Comparison of ENCODE assay signal across 19 cellular contexts in the genomic region with DNA sequence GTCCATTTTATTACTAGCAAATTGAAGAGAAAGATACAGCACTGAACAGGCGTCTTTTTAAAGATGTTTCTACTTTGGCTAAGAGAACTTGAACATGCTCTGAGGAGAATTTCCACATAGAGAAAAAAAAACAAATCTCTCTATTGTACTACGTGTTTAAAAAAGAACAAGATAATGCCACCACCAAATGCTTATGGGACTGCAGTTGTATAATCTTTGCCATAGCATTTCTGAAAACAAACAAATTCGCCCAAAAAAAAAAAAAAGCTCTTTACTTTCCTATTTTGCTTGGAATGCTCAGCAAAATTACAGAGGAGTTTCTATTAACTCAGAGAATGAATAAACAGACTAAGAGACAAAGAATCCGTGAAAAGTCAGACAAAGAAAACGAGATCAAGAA.
DNase-seq lines count a peak whose midpoint lies in the region; ATAC-seq and TF ChIP-seq lines count a peak whose summit lies in the region.
"Had no signal": no experiment of that assay in that cellular context is flagged by ENCODE, and none has a peak within 500 bp of the region (broad histone marks: within the 10 kb centered on the region; RNA-seq: fewer than 3 reads in every experiment).

No MANE protein-coding gene starts in this region.

- TF ChIP-seq CTCF in fibroblast of pulmonary artery (IDR thresholded peaks at IDR 0.05; ENCODE audit: low read length, missing control alignments) (no peak), foreskin fibroblast (IDR thresholded peaks at IDR 0.05; ENCODE audit: low read depth, low read length) (no peak)

- DNase-seq in AG08395 (ENCODE audit: low spot score): peak; percentile 8
- peak; percentile 45 for DNase-seq in GM04503 (ENCODE audit: low read depth)
- DNase-seq in astrocyte of the hippocampus (ENCODE audit: low read depth, low spot score): peak; percentile 9
- peak; percentile 36 for DNase-seq in fibroblast of pulmonary artery (ENCODE audit: low read depth)
- no peak for DNase-seq in cortex of kidney (lab: John Stamatoyannopoulos, UW)
- no peak for DNase-seq in foreskin fibroblast
- DNase-seq: AML-193; CD4-positive, alpha-beta T cell; KBM-7; MV-4-11; NCI-H1105; NCI-H2029; NCI-H526 treated with DMSO at 0.1 percent for 48 hours; SHP77 had no signal

- no peak for ATAC-seq in HG02763 (IDR thresholded peaks at IDR 0.05; ENCODE audit: unreplicated experiment)
- no peak for ATAC-seq in GM18858 (IDR thresholded peaks at IDR 0.05; ENCODE audit: unreplicated experiment)
- ATAC-seq: GM12878, HCT116 had no signal

- H3K4me3 ChIP-seq in fibroblast of pulmonary artery (replicated peaks; ENCODE audit: low read depth, low read length) (no peak overlapping the region), foreskin fibroblast (ENCODE audit: low read depth in 1 of 2, low read length in 2 of 2) (no peak overlapping the region)
- H3K4me3 ChIP-seq: BLaER1 treated with 17β-estradiol and CSF1 and Interleukin-3, amounts not matched to agents 10 nM and 100 nM; GM12878 had no signal

Comparison
In these comparisons a context has a peak if more than half of its experiments do, and no peak if none do; other contexts are left out.
1. DNase-seq: peak in AG08395 (single experiment), GM04503 (single experiment), astrocyte of the hippocampus (single experiment) and fibroblast of pulmonary artery (single experiment); none in cortex of kidney (single experiment) and foreskin fibroblast (0 of 2).